ENCODE assay signal across 8 cellular contexts in genomic region chr7:112898432-112899290, GRCh38.
DNase-seq lines count a peak whose midpoint lies in the region; TF ChIP-seq lines count a peak whose summit lies in the region.

No MANE protein-coding gene starts in this region.

- H3K4me3 ChIP-seq in H7 (ENCODE audit: insufficient read depth, low read depth, low read length) = no peak overlapping the region
- H3K4me3 ChIP-seq in cardiac fibroblast (replicated peaks in 1 of 2; ENCODE audit: low read depth in 2 of 2, low read length in 2 of 2) = no peak overlapping the region
- no peak overlapping the region for H3K4me3 ChIP-seq in liver (ENCODE audit: low read depth in 1 of 3, low read length in 3 of 3)
- no peak overlapping the region for H3K4me3 ChIP-seq in transverse colon

- H3K4me1 ChIP-seq in liver (ENCODE audit: control insufficient read depth in 4 of 4, insufficient read depth in 4 of 4, low read length in 3 of 4) (peaks cover 0 to 8% (median 4%) of the 10 kb centered on the region in 4 donors), transverse colon (peaks cover 0 to 5% (median 2%) of the 10 kb centered on the region in 4 donors)

- in situ Hi-C loops in transverse colon (cut with MboI; ENCODE audit: low pct_ligation_motif_present in 1 of 4, low pct_unique_long_range_greater_than_20kb in 1 of 4, low sequenced_read_pairs in 3 of 4) = loop anchor here in 3 of 4 donors (10.0 to 25.0 kb wide), 2 partner anchors 344 to 361 kb away; no protein-coding TSS in a partner anchor

- H3K36me3 ChIP-seq in H7 (replicated peaks; ENCODE audit: control insufficient read depth, insufficient read depth, low read length) = no peaks in the 10 kb centered on the region
- H3K36me3 ChIP-seq in liver (ENCODE audit: control insufficient read depth in 4 of 4, insufficient read depth in 3 of 4, low read depth in 1 of 4, low read length in 3 of 4) = peaks cover 0 to 2% (median 0%) of the 10 kb centered on the region in 4 donors
- peaks cover 0 to 8% (median 4%) of the 10 kb centered on the region in 4 donors for H3K36me3 ChIP-seq in transverse colon

- no peaks in the 10 kb centered on the region for H3K27me3 ChIP-seq in H7 (ENCODE audit: control insufficient read depth, insufficient read depth, low read length)
- no peaks in the 10 kb centered on the region for H3K27me3 ChIP-seq in liver (ENCODE audit: control insufficient read depth in 4 of 4, insufficient read depth in 4 of 4, low read length in 3 of 4)
- H3K27me3 ChIP-seq in transverse colon = no peaks in the 10 kb centered on the region

- H3K9ac ChIP-seq in liver (ENCODE audit: low read depth in 1 of 2, low read length in 2 of 2) = no peak overlapping the region

- POLR2A ChIA-PET in RWPE1 (lab: Yijun Ruan, JAX; ENCODE audit: low non-redundant PET) = no interaction called here

- H3K9me3 ChIP-seq in liver (ENCODE audit: control insufficient read depth in 4 of 4, low read length in 3 of 4) = no peaks in the 10 kb centered on the region
- no peaks in the 10 kb centered on the region for H3K9me3 ChIP-seq in transverse colon

- no peak for TF ChIP-seq EP300 in transverse colon (IDR thresholded peaks at IDR 0.05; ENCODE audit: low read depth)

- peak; percentile 17 for DNase-seq in activated naive CD4-positive, alpha-beta T cell treated with Interleukin-2 at 50 U/mL for 16 hours
- no peak for DNase-seq in activated naive CD4-positive, alpha-beta T cell (lab: John Stamatoyannopoulos, UW)
- DNase-seq in H7 (peak; percentile 39), LHCN-M2 (ENCODE audit: low read depth) (peak; percentile 76), RWPE1 (ENCODE audit: low spot score) (peak; percentile 55), cardiac fibroblast (ENCODE audit: low read depth in 2 of 2) (peak; percentile 84 to 85), transverse colon (peak; percentile 63)

- TF ChIP-seq POLR2A in transverse colon (IDR thresholded peaks at IDR 0.05) = no peak

- intact Hi-C loops in transverse colon (cut with DNase I; ENCODE audit: low total_unique reads) = no loop called here

- TF ChIP-seq RAD21 in liver (IDR thresholded peaks at IDR 0.05) = peak; percentile 94 to 95

- H3K27ac ChIP-seq in RWPE1 (no peak overlapping the region), liver (ENCODE audit: low read depth in 1 of 2, low read length in 2 of 2) (no peak overlapping the region), transverse colon (no peak overlapping the region)

- CTCF ChIA-PET in RWPE1 (lab: Yijun Ruan, JAX) = interaction anchor here (0.5 to 1.0 kb wide), 5 partner anchors 42 to 1866 kb away, joined by 3 to 4 read pairs (median 3); no protein-coding TSS in a partner anchor

- TF ChIP-seq CTCF in RWPE1 (conservative IDR thresholded peaks at IDR 0.05; ENCODE audit: low read depth) (peak; percentile 85), cardiac fibroblast (IDR thresholded peaks at IDR 0.05; ENCODE audit: low read depth, low read length) (peak; percentile 87), liver (IDR thresholded peaks at IDR 0.05; ENCODE audit: low read depth, low read length, missing input control) (peak; percentile 79), transverse colon (IDR thresholded peaks at IDR 0.05) (peak; percentile 61 to 81 (median 72))

TF ChIP-seq in liver, 16 proteins besides CTCF, POLR2A, EP300 and RAD21:
- TF ChIP-seq EGR1 (IDR thresholded peaks at IDR 0.05; ENCODE audit: low read depth in 2 of 2) (no peak), HNF4G (IDR thresholded peaks at IDR 0.05) (no peak), FOXA2 (IDR thresholded peaks at IDR 0.05) (no peak), JUND (IDR thresholded peaks at IDR 0.05) (no peak), RXRA (IDR thresholded peaks at IDR 0.05) (peak in 1 of 2 donors; percentile 13), ZBTB33 (IDR thresholded peaks at IDR 0.05) (no peak), ATF3 (IDR thresholded peaks at IDR 0.05) (peak; percentile 15), MAX (IDR thresholded peaks at IDR 0.05) (no peak), REST (IDR thresholded peaks at IDR 0.05) (no peak), HNF4A (conservative IDR thresholded peaks at IDR 0.05) (peak in 1 of 2 donors; percentile 28)

Comparison
In these comparisons a context has a peak if more than half of its experiments do, and no peak if none do; other contexts are left out.
1. DNase-seq: peak in activated naive CD4-positive, alpha-beta T cell treated with Interleukin-2 at 50 U/mL for 16 hours (single experiment), H7 (single experiment), LHCN-M2 (single experiment), RWPE1 (single experiment), cardiac fibroblast (2 of 2) and transverse colon (single experiment); none in activated naive CD4-positive, alpha-beta T cell (0 of 4).
2. Peak in every context shown above with its lines, with median percentiles within 50 percentile points of each other: CTCF ChIP-seq.